ENCODE assay signal across 16 cellular contexts in the genomic region with DNA sequence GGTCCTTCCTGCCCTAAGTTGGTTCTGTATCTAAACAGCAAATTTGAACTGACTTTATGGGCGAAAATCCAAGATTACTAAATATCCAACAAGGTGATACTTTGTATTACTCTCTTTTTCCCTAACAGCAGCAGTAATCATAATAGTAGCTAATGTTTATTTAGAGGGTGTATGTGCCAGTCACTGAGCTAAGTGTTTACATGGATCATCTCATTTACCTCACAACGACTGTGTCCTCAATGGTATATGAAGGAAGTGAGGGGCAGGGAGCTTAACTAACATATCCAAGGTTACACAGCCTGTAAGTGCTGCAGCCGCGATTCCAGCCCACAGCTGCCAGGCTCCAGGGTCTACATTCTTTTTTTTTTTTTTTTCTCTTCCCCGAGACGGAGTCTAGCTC. TPM values are rescaled to one million over a fixed set of nuclear protein-coding genes. Genes with fewer than 3 reads are reported as not detected.
DNase-seq lines count a peak whose midpoint lies in the region; ATAC-seq and TF ChIP-seq lines count a peak whose summit lies in the region.
"Had no signal": no experiment of that assay in that cellular context is flagged by ENCODE, and none has a peak within 500 bp of the region (broad histone marks: within the 10 kb centered on the region; RNA-seq: fewer than 3 reads in every experiment).

No MANE protein-coding gene starts in this region.

- H3K9me3 ChIP-seq in mucosa of descending colon (no peaks in the 10 kb centered on the region), left lung (no peaks in the 10 kb centered on the region)
- H3K9me3 ChIP-seq: BLaER1 treated with 17β-estradiol and CSF1 and Interleukin-3, amounts not matched to agents 10 nM and 100 nM had no signal

- H3K27ac ChIP-seq in left lung: no peak overlapping the region
- H3K27ac ChIP-seq: 22Rv1; BLaER1 treated with 17β-estradiol and CSF1 and Interleukin-3, amounts not matched to agents 10 nM and 100 nM had no signal

- H3K4me3 ChIP-seq in mucosa of descending colon (no peak overlapping the region), left lung (no peak overlapping the region)
- H3K4me3 ChIP-seq: BLaER1 treated with 17β-estradiol and CSF1 and Interleukin-3, amounts not matched to agents 10 nM and 100 nM had no signal

- H3K4me1 ChIP-seq in mucosa of descending colon (ENCODE audit: low read depth) (no peaks in the 10 kb centered on the region), left lung (no peaks in the 10 kb centered on the region)

- DNase-seq in NCI-H1417 (lab: John Stamatoyannopoulos, UW): peak in 2 of 3 experiments; percentile 42 to 61
- no peak for DNase-seq in NCI-H1417 treated with DMSO at 0.1 percent for 48 hours (lab: John Stamatoyannopoulos, UW)
- peak; percentile 14 for DNase-seq in NCI-H1092 (lab: John Stamatoyannopoulos, UW)
- DNase-seq in NCI-H510A treated with DMSO at 0.1 percent for 48 hours (lab: John Stamatoyannopoulos, UW): peak; percentile 83
- no peak for DNase-seq in mucosa of descending colon
- DNase-seq in left lung: no peak
- no peak for DNase-seq in stimulated activated CD4-positive, alpha-beta T cell treated with anti-CD3 and anti-CD28 coated beads, Interleukin-15, amount 100 ng/mL, for 24 hours
- DNase-seq: DND-41, GDM1, SIG-M5, T-helper 17 cell had no signal

- no peaks in the 10 kb centered on the region for H3K36me3 ChIP-seq in mucosa of descending colon (ENCODE audit: low read depth)
- H3K36me3 ChIP-seq in left lung: no peaks in the 10 kb centered on the region
- H3K36me3 ChIP-seq: BLaER1 treated with 17β-estradiol and CSF1 and Interleukin-3, amounts not matched to agents 10 nM and 100 nM had no signal

- intact Hi-C loops in mucosa of descending colon (cut with DNase I, micrococcal nuclease): no loop called here
- intact Hi-C loops in left lung (cut with DNase I): no loop called here

- ATAC-seq in mucosa of descending colon (peak; percentile 82), HG03139 (IDR thresholded peaks at IDR 0.05; ENCODE audit: unreplicated experiment) (no peak), left lung (no peak)
- ATAC-seq: HCT116, T-helper 17 cell had no signal

- TF ChIP-seq CTCF in mucosa of descending colon (IDR thresholded peaks at IDR 0.05) (no peak), left lung (IDR thresholded peaks at IDR 0.05) (no peak)

- no peaks in the 10 kb centered on the region for H3K27me3 ChIP-seq in left lung
- H3K27me3 ChIP-seq: BLaER1 treated with 17β-estradiol and CSF1 and Interleukin-3, amounts not matched to agents 10 nM and 100 nM had no signal

RNA-seq across cellular contexts. Expression of gene LRRC34, which starts 10.3 kb away (rescaled TPM):
- total RNA-seq in mucosa of descending colon (1 to 10 TPM in 1 of 3 donors, under 1 TPM in 2; 0.49 to 1.6 (median 0.67) TPM), left lung (1 to 10 TPM; 2.4 to 5.2 TPM)

RNA-seq across cellular contexts. Expression of gene LRRIQ4, which starts 10.3 kb away (rescaled TPM):
- total RNA-seq in mucosa of descending colon (under 1 TPM in 1 of 3 donors, not detected in 2; 0.22 TPM), left lung (under 1 TPM; 0.12 to 0.18 TPM)
- total RNA-seq: T-helper 17 cell had no signal

RNA-seq across cellular contexts. Expression of gene LRRC31, which starts 46.8 kb away (rescaled TPM):
- total RNA-seq in mucosa of descending colon (10 to 100 TPM; 16.5 to 63.8 (median 42.6) TPM), left lung (under 1 TPM; 0.29 to 0.47 TPM)
- total RNA-seq: NCI-H460, T-helper 17 cell had no signal

RNA-seq across cellular contexts. Expression of gene MYNN, which starts 49.8 kb away (rescaled TPM):
- total RNA-seq in mucosa of descending colon: 10 to 100 TPM; 11.6 to 17.4 (median 13.7) TPM
- 10 to 100 TPM; 13.1 to 15.4 TPM for total RNA-seq in left lung

RNA-seq across cellular contexts. Expression of gene ACTRT3, which starts 53.6 kb away (rescaled TPM):
- 1 to 10 TPM in 2 of 3 donors, under 1 TPM in 1; 0.90 to 1.1 (median 1.0) TPM for total RNA-seq in mucosa of descending colon
- 1 to 10 TPM; 2.1 to 2.6 TPM for total RNA-seq in left lung
- total RNA-seq: T-helper 17 cell had no signal

Comparison
In these comparisons a context has a peak if more than half of its experiments do, and no peak if none do; other contexts are left out.
1. DNase-seq: peak in NCI-H1417 (2 of 3), NCI-H1092 (single experiment) and NCI-H510A treated with DMSO at 0.1 percent for 48 hours (single experiment); none in NCI-H1417 treated with DMSO at 0.1 percent for 48 hours (single experiment), mucosa of descending colon (0 of 3), left lung (0 of 2) and stimulated activated CD4-positive, alpha-beta T cell treated with anti-CD3 and anti-CD28 coated beads, Interleukin-15, amount 100 ng/mL, for 24 hours (single experiment).
2. RNA of gene LRRC31, which starts 46.8 kb away (total RNA-seq): 16.5 to 63.8 TPM in mucosa of descending colon; 0.29 to 0.47 TPM in left lung; every median in the first group is over 10 times any median in the second.